In the genomic region with DNA sequence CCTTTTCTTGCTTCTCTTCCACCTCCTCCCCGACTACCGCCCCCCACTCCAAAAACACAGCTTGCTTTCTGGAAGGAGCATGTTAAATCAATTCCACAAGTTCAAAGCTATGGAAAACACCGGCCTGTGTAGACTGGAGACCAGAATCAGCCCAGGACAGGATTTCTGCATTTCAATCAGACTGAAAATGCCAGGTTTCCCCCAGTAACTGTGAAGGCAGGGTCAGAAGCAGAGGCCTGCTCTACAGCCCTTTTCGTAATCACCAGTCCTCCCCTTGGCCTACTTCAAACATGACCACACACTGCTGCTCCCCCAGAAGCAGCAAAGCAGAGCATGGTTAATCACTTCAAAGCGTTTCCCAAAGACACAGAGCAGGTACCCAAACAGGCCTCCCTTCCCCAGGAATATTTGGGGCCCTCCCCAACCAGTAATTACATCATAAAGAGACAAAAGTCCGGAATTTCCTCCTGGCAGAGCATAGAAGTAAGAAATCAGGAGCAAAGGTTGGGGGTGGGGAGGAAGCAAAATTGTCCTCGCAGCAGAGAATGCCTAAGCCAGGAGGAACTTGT, we compare ENCODE assay signal across 8 cellular contexts. TPM values are rescaled to one million over a fixed set of nuclear protein-coding genes. Genes with fewer than 3 reads are reported as not detected.
DNase-seq lines count a peak whose midpoint lies in the region; ATAC-seq lines count a peak whose summit lies in the region.

No MANE protein-coding gene starts in this region.

- H3K9me3 ChIP-seq in right cardiac atrium (ENCODE audit: control insufficient read depth, low read length), result no peaks in the 10 kb centered on the region

- H3K27me3 ChIP-seq in right cardiac atrium (ENCODE audit: control insufficient read depth, insufficient read depth), result no peaks in the 10 kb centered on the region

- DNase-seq in NCI-H1417 (lab: John Stamatoyannopoulos, UW) (peak in 2 of 3 experiments; percentile 24 to 25), NCI-H1417 treated with DMSO at 0.1 percent for 48 hours (lab: John Stamatoyannopoulos, UW) (no peak), right cardiac atrium (peak in 1 of 3 donors; percentile 38), skeletal muscle cell (ENCODE audit: low read depth) (peak; percentile 51), medulla oblongata (ENCODE audit: extremely low spot score) (no peak)

- intact Hi-C loops in right cardiac atrium (cut with DNase I), result loop anchor here in 2 of 4 donors (2.0 to 5.0 kb wide), 2 partner anchors 39 to 41 kb away; partner anchors contain the start of gene ZMYND8 (in 1 of the 2)

- no peaks in the 10 kb centered on the region for H3K27me3 Mint-ChIP-seq in activated naive CD8-positive, alpha-beta T cell

- peaks cover 68% of the 10 kb centered on the region for H3K4me1 Mint-ChIP-seq in activated naive CD8-positive, alpha-beta T cell (ENCODE audit: low read depth)

- H3K4me3 ChIP-seq in right cardiac atrium (ENCODE audit: low read length), result no peak overlapping the region
- peak overlapping the region; percentile 2 for H3K4me3 ChIP-seq in skeletal muscle cell (ENCODE audit: low read depth, low read length)

- WGBS in right cardiac atrium, result 27% methylated on average over 7 of the region's 7 CpGs

- peak overlapping the region; percentile 45 for H3K4me3 Mint-ChIP-seq in activated naive CD8-positive, alpha-beta T cell

- H3K4me1 ChIP-seq in right cardiac atrium (ENCODE audit: control insufficient read depth, insufficient read depth, low read length), result peaks cover 48% of the 10 kb centered on the region

- peak overlapping the region; percentile 100 for H3K27ac ChIP-seq in right cardiac atrium (ENCODE audit: low read length)

- ATAC-seq in right cardiac atrium, result peak; percentile 42 to 47
- ATAC-seq in HG03469 (IDR thresholded peaks at IDR 0.05; ENCODE audit: unreplicated experiment), result no peak
- ATAC-seq in HG02642 (IDR thresholded peaks at IDR 0.05; ENCODE audit: poor library complexity, unreplicated experiment), result no peak

- H3K27ac Mint-ChIP-seq in activated naive CD8-positive, alpha-beta T cell, result peak overlapping the region; percentile 96

- H3K36me3 Mint-ChIP-seq in activated naive CD8-positive, alpha-beta T cell, result no peaks in the 10 kb centered on the region

- no peaks in the 10 kb centered on the region for H3K9me3 Mint-ChIP-seq in activated naive CD8-positive, alpha-beta T cell (ENCODE audit: low read depth)

RNA-seq across cellular contexts. Expression of gene ZMYND8, which starts 38.4 kb away (rescaled TPM):
- 10 to 100 TPM; 20.4 to 35.7 (median 31.4) TPM for total RNA-seq in right cardiac atrium
- polyA plus RNA-seq in right cardiac atrium, result 10.0 TPM

Comparison
In these comparisons a context has a peak if more than half of its experiments do, and no peak if none do; other contexts are left out.
1. DNase-seq: peak in NCI-H1417 (2 of 3) and skeletal muscle cell (single experiment); none in NCI-H1417 treated with DMSO at 0.1 percent for 48 hours (single experiment) and medulla oblongata (single experiment).
2. ATAC-seq: peak in right cardiac atrium (2 of 2); none in HG03469 (single experiment) and HG02642 (single experiment).